8 cellular contexts compared by ENCODE assay signal in genomic region chr2:171999604-172000469, GRCh38. TPM values are rescaled to one million over a fixed set of nuclear protein-coding genes. Genes with fewer than 3 reads are reported as not detected.
DNase-seq lines count a peak whose midpoint lies in the region; ATAC-seq and TF ChIP-seq lines count a peak whose summit lies in the region.

TSS of gene METAP1D (plus strand) at chr2:171999953. CDS start at chr2:171999970, 17 bp downstream.

- H3K9me3 Mint-ChIP-seq in GM23338, result no peaks in the 10 kb centered on the region
- no peaks in the 10 kb centered on the region for H3K9me3 Mint-ChIP-seq in naive thymus-derived CD8-positive, alpha-beta T cell
- no peaks in the 10 kb centered on the region for H3K9me3 Mint-ChIP-seq in stimulated activated memory B cell treated with anti-CD40 and anti-IgM and Interleukin-4, amounts not matched to agents 10 μg/mL and 1 μg/mL and 100 μg/mL, for 72 hours

- DNase-seq in EH (ENCODE audit: low read depth) (peak; percentile 90), GM23338 (ENCODE audit: low spot score) (peak; percentile 95), Karpas-422 (peak; percentile 98), RKO (ENCODE audit: low spot score) (peak; percentile 94), fibroblast of mammary gland (ENCODE audit: low read depth) (peak; percentile 85)
- peak; percentile 59 to 79 for DNase-seq in activated T-helper 1 cell treated with anti-CD3 and anti-CD28 coated beads, Interleukin-2, amount 50 U/mL, for 16 hours (ENCODE audit: low read depth in 1 of 2, low spot score in 1 of 2)
- peak; percentile 76 to 90 (median 82) for DNase-seq in naive thymus-derived CD8-positive, alpha-beta T cell

- no peaks in the 10 kb centered on the region for H3F3A ChIP-seq in GM23338 (replicated peaks; ENCODE audit: low read depth)

- peak within 1 kb of the TSS; percentile 51; the same call in 1 of the 2 replicates for H3K27ac ChIP-seq in GM23338 (ENCODE audit: low read depth)
- peak within 1 kb of the TSS; percentile 79 for H3K27ac ChIP-seq in Karpas-422 (ENCODE audit: low read length)

- peak within 1 kb of the TSS; percentile 90 for H3K4me3 Mint-ChIP-seq in GM23338
- peak within 1 kb of the TSS; percentile 81 to 97 (median 92) for H3K4me3 Mint-ChIP-seq in naive thymus-derived CD8-positive, alpha-beta T cell
- H3K4me3 Mint-ChIP-seq in stimulated activated memory B cell treated with anti-CD40 and anti-IgM and Interleukin-4, amounts not matched to agents 10 μg/mL and 1 μg/mL and 100 μg/mL, for 72 hours, result peak within 1 kb of the TSS; percentile 97

- no peaks in the 10 kb centered on the region for H4K20me1 ChIP-seq in GM23338 (replicated peaks; ENCODE audit: insufficient read depth)
- H4K20me1 ChIP-seq in Karpas-422 (ENCODE audit: insufficient read depth, low read depth, low read length), result no peaks in the 10 kb centered on the region

- H3K9ac ChIP-seq in Karpas-422 (ENCODE audit: low read length), result peak within 1 kb of the TSS; percentile 86

- POLR2A ChIA-PET in naive thymus-derived CD8-positive, alpha-beta T cell (lab: Charles Lee), result no interaction called here

- H3K4me3 ChIP-seq in GM23338 (peak within 1 kb of the TSS; percentile 63), Karpas-422 (ENCODE audit: low read length) (peak within 1 kb of the TSS; percentile 93), fibroblast of mammary gland (ENCODE audit: control insufficient read depth, low read depth, low read length) (peak within 1 kb of the TSS; percentile 96)

- TF ChIP-seq CTCF in GM23338 (conservative IDR thresholded peaks at IDR 0.05; ENCODE audit: low read depth in 2 of 2) (no peak), fibroblast of mammary gland (conservative IDR thresholded peaks at IDR 0.05; ENCODE audit: control insufficient read depth, insufficient read depth, low read depth, low read length) (no peak)

- H3K27me3 Mint-ChIP-seq in GM23338 (ENCODE audit: insufficient read depth, low read depth, poor library complexity), result peaks cover 7% of the 10 kb centered on the region
- peaks cover 0 to 10% (median 4%) of the 10 kb centered on the region in 5 donors for H3K27me3 Mint-ChIP-seq in naive thymus-derived CD8-positive, alpha-beta T cell
- H3K27me3 Mint-ChIP-seq in stimulated activated memory B cell treated with anti-CD40 and anti-IgM and Interleukin-4, amounts not matched to agents 10 μg/mL and 1 μg/mL and 100 μg/mL, for 72 hours, result no peaks in the 10 kb centered on the region

- H3K4me1 ChIP-seq in GM23338 (ENCODE audit: insufficient read depth), result no peaks in the 10 kb centered on the region
- peaks cover 30% of the 10 kb centered on the region for H3K4me1 ChIP-seq in Karpas-422 (ENCODE audit: low read length)

- H3K9me2 ChIP-seq in GM23338 (ENCODE audit: insufficient read depth) (no peaks in the 10 kb centered on the region), Karpas-422 (replicated peaks; ENCODE audit: insufficient read depth, low read length) (no peaks in the 10 kb centered on the region)

- H3K27ac Mint-ChIP-seq in GM23338, result peak within 1 kb of the TSS; percentile 98
- H3K27ac Mint-ChIP-seq in naive thymus-derived CD8-positive, alpha-beta T cell, result peak within 1 kb of the TSS; percentile 83 to 97 (median 94)
- H3K27ac Mint-ChIP-seq in stimulated activated memory B cell treated with anti-CD40 and anti-IgM and Interleukin-4, amounts not matched to agents 10 μg/mL and 1 μg/mL and 100 μg/mL, for 72 hours, result peak within 1 kb of the TSS; percentile 95

- peak within 1 kb of the TSS; percentile 94 for H3K4me2 ChIP-seq in GM23338
- peak within 1 kb of the TSS; percentile 84 for H3K4me2 ChIP-seq in Karpas-422 (ENCODE audit: low read depth, low read length, poor library complexity, severe bottlenecking)

- H3K27me3 ChIP-seq in GM23338 (ENCODE audit: insufficient read depth), result peaks cover 16% of the 10 kb centered on the region
- no peaks in the 10 kb centered on the region for H3K27me3 ChIP-seq in Karpas-422 (ENCODE audit: low read length)

- H3K9me3 ChIP-seq in Karpas-422 (ENCODE audit: low read length), result no peaks in the 10 kb centered on the region

- H3K79me2 ChIP-seq in GM23338 (replicated peaks; ENCODE audit: insufficient read depth) (no peaks in the 10 kb centered on the region), Karpas-422 (ENCODE audit: low read length) (no peaks in the 10 kb centered on the region)

- H3K36me3 ChIP-seq in GM23338 (ENCODE audit: insufficient read depth) (no peaks in the 10 kb centered on the region), Karpas-422 (ENCODE audit: insufficient read depth, low read length) (no peaks in the 10 kb centered on the region)

- peak; percentile 98 for ATAC-seq in GM23338
- peak; percentile 94 to 96 for ATAC-seq in naive thymus-derived CD8-positive, alpha-beta T cell
- ATAC-seq in stimulated activated memory B cell treated with anti-CD40 and anti-IgM and Interleukin-4, amounts not matched to agents 10 μg/mL and 1 μg/mL and 100 μg/mL, for 72 hours, result peak; percentile 99

- H3K4me1 Mint-ChIP-seq in GM23338, result peaks cover 13% of the 10 kb centered on the region
- H3K4me1 Mint-ChIP-seq in naive thymus-derived CD8-positive, alpha-beta T cell, result peaks cover 6 to 20% (median 16%) of the 10 kb centered on the region in 4 donors
- H3K4me1 Mint-ChIP-seq in stimulated activated memory B cell treated with anti-CD40 and anti-IgM and Interleukin-4, amounts not matched to agents 10 μg/mL and 1 μg/mL and 100 μg/mL, for 72 hours, result peaks cover 18% of the 10 kb centered on the region

- H3K36me3 Mint-ChIP-seq in GM23338 (ENCODE audit: low read depth), result no peaks in the 10 kb centered on the region
- H3K36me3 Mint-ChIP-seq in naive thymus-derived CD8-positive, alpha-beta T cell, result peaks cover 0 to 2% (median 1%) of the 10 kb centered on the region in 3 donors
- peaks cover 3% of the 10 kb centered on the region for H3K36me3 Mint-ChIP-seq in stimulated activated memory B cell treated with anti-CD40 and anti-IgM and Interleukin-4, amounts not matched to agents 10 μg/mL and 1 μg/mL and 100 μg/mL, for 72 hours

- peak within 1 kb of the TSS; percentile 100 for H2AFZ ChIP-seq in GM23338
- peak within 1 kb of the TSS; percentile 93 for H2AFZ ChIP-seq in Karpas-422 (ENCODE audit: low read length)

TF ChIP-seq in GM23338, 12 proteins besides CTCF, POLR2A, EP300 and RAD21:
- TF ChIP-seq CREB1 (CRISPR knock-in tag; IDR thresholded peaks at IDR 0.05; ENCODE audit: low read depth) (peak; percentile 7), NANOG (IDR thresholded peaks at IDR 0.05; ENCODE audit: borderline replicate concordance) (no peak), POLR2AphosphoS5 (IDR thresholded peaks at IDR 0.05; ENCODE audit: low read depth) (peak; percentile 83), EZH2 (IDR thresholded peaks at IDR 0.05; ENCODE audit: low read depth, unreplicated experiment) (no peak), STAT1 (IDR thresholded peaks at IDR 0.05; ENCODE audit: unreplicated experiment) (no peak)

RNA-seq across cellular contexts. Expression of gene METAP1D, which starts in this region (rescaled TPM):
- total RNA-seq in GM23338 (2014; rRNA removed; shearing (Covaris generic)), result 15.5 and 19.4 TPM in 2 replicates
- 11.9 and 12.8 TPM in 2 replicates for polyA plus RNA-seq in GM23338 (2016; fragmentation: Nextera tagmentation; extraction: Ambion mirVana)
- total RNA-seq in Karpas-422 (2014; rRNA removed; shearing (Covaris generic); ENCODE audit: low replicate concordance), result 4.9 and 20.7 TPM in 2 replicates
- total RNA-seq in naive thymus-derived CD8-positive, alpha-beta T cell, result 10 to 100 TPM; 16.4 to 19.6 TPM
- polyA plus RNA-seq in naive thymus-derived CD8-positive, alpha-beta T cell, result 1 to 10 TPM; 4.2 to 8.3 (median 5.1) TPM

Comparison
In these comparisons a context has a peak if more than half of its experiments do, and no peak if none do; other contexts are left out.
1. Peak in every context shown above with its lines: DNase-seq, ATAC-seq, H3K4me3 ChIP-seq and H3K27ac ChIP-seq.